In genomic region chr17:77141846-77142449, GRCh38 we compare ENCODE assay signal across 8 cellular contexts. TPM values are rescaled to one million over a fixed set of nuclear protein-coding genes. Genes with fewer than 3 reads are reported as not detected.
DNase-seq lines count a peak whose midpoint lies in the region; ATAC-seq and TF ChIP-seq lines count a peak whose summit lies in the region.

No MANE protein-coding gene starts in this region.

- peak overlapping the region; percentile 92 for H3K4me3 Mint-ChIP-seq in CD8-positive, alpha-beta T cell

- H3K27me3 ChIP-seq in CD8-positive, alpha-beta T cell (ENCODE audit: insufficient read depth, low read length): no peaks in the 10 kb centered on the region
- H3K27me3 ChIP-seq in OCI-LY3 (ENCODE audit: low read depth, low read length) (no peaks in the 10 kb centered on the region), neuron (ENCODE audit: insufficient read depth, low read length) (no peaks in the 10 kb centered on the region)
- no peaks in the 10 kb centered on the region for H3K27me3 ChIP-seq in effector memory CD4-positive, alpha-beta T cell (replicated peaks; ENCODE audit: control insufficient read depth, insufficient read depth, low read length, poor library complexity, severe bottlenecking)

- POLR2A ChIA-PET in CD8-positive, alpha-beta T cell (lab: Charles Lee): interaction anchor here (0.6 to 4.4 kb wide), 3 partner anchors 13 to 816 kb away, joined by 3 to 33 read pairs (median 13); no protein-coding TSS in a partner anchor

- H3K27me3 Mint-ChIP-seq in CD8-positive, alpha-beta T cell (ENCODE audit: low read depth): no peaks in the 10 kb centered on the region

- H2AFZ ChIP-seq in OCI-LY3 (ENCODE audit: low read depth, low read length) (no peak overlapping the region), neuron (ENCODE audit: low read depth, low read length) (no peak overlapping the region)

- H3K27ac ChIP-seq in CD8-positive, alpha-beta T cell (ENCODE audit: low read depth, low read length): peak overlapping the region; percentile 40
- H3K27ac ChIP-seq in OCI-LY3 (ENCODE audit: low read length): no peak overlapping the region
- H3K27ac ChIP-seq in effector memory CD4-positive, alpha-beta T cell (ENCODE audit: insufficient read depth, low read length, poor library complexity, severe bottlenecking): peak overlapping the region; percentile 64

- peak overlapping the region; percentile 66 for H3K4me3 ChIP-seq in CD8-positive, alpha-beta T cell (ENCODE audit: low read depth, low read length)
- H3K4me3 ChIP-seq in OCI-LY3 (ENCODE audit: low read length): peak overlapping the region; percentile 86
- H3K4me3 ChIP-seq in effector memory CD4-positive, alpha-beta T cell (ENCODE audit: insufficient read depth, low read depth, low read length, poor library complexity, severe bottlenecking): peak overlapping the region; percentile 71
- peak overlapping the region; percentile 76 for H3K4me3 ChIP-seq in neuron (ENCODE audit: low read length)

- no peaks in the 10 kb centered on the region for H4K20me1 ChIP-seq in OCI-LY3 (ENCODE audit: insufficient read depth, low read length)

- peaks cover 31% of the 10 kb centered on the region for H3K4me1 ChIP-seq in CD8-positive, alpha-beta T cell (ENCODE audit: insufficient read depth, low read length)
- peaks cover 62% of the 10 kb centered on the region for H3K4me1 ChIP-seq in OCI-LY3 (ENCODE audit: low read length)
- H3K4me1 ChIP-seq in effector memory CD4-positive, alpha-beta T cell (ENCODE audit: control insufficient read depth, insufficient read depth, low read length, poor library complexity, severe bottlenecking): peaks cover 18% of the 10 kb centered on the region
- H3K4me1 ChIP-seq in neuron (ENCODE audit: insufficient read depth, low read length): peaks cover 38% of the 10 kb centered on the region

- peaks cover 47% of the 10 kb centered on the region for H3K36me3 Mint-ChIP-seq in CD8-positive, alpha-beta T cell

- no peak for TF ChIP-seq CTCF in CD8-positive, alpha-beta T cell (IDR thresholded peaks at IDR 0.05)
- no peak for TF ChIP-seq CTCF in OCI-LY3 (IDR thresholded peaks at IDR 0.05; ENCODE audit: low read depth, low read length)

- intact Hi-C loops in CD8-positive, alpha-beta T cell (cut with DNase I, micrococcal nuclease): loop anchor here in 1 of 2 experiments (2.0 kb wide), 2 partner anchors 53 to 405 kb away; partner anchors contain the start of gene SRSF2

- H3K9ac ChIP-seq in OCI-LY3 (ENCODE audit: low read length): peak overlapping the region; percentile 75

- peaks cover 4% of the 10 kb centered on the region for H3K36me3 ChIP-seq in CD8-positive, alpha-beta T cell (ENCODE audit: insufficient read depth, low read length)
- peaks cover 38% of the 10 kb centered on the region for H3K36me3 ChIP-seq in OCI-LY3 (replicated peaks; ENCODE audit: low read depth, low read length)
- no peaks in the 10 kb centered on the region for H3K36me3 ChIP-seq in effector memory CD4-positive, alpha-beta T cell (ENCODE audit: control insufficient read depth, insufficient read depth, low read length)
- peaks cover 23% of the 10 kb centered on the region for H3K36me3 ChIP-seq in neuron (ENCODE audit: insufficient read depth, low read length)

- peak overlapping the region; percentile 95 for H3K27ac Mint-ChIP-seq in CD8-positive, alpha-beta T cell

- no peak for ATAC-seq in CD8-positive, alpha-beta T cell
- no peak for ATAC-seq in HG02588 (IDR thresholded peaks at IDR 0.05; ENCODE audit: unreplicated experiment)

- H3K4me2 ChIP-seq in OCI-LY3 (ENCODE audit: low read length): peak overlapping the region; percentile 89

- CTCF ChIA-PET in CD8-positive, alpha-beta T cell (lab: Charles Lee): interaction anchor here (0.6 to 2.3 kb wide), 3 partner anchors 20 to 55 kb away, joined by 3 to 6 read pairs (median 6); no protein-coding TSS in a partner anchor

- peaks cover 54% of the 10 kb centered on the region for H3K4me1 Mint-ChIP-seq in CD8-positive, alpha-beta T cell (ENCODE audit: low read depth)

- peaks cover 7% of the 10 kb centered on the region for H3K9me3 Mint-ChIP-seq in CD8-positive, alpha-beta T cell

- H3K9me3 ChIP-seq in CD8-positive, alpha-beta T cell (ENCODE audit: low read length): no peaks in the 10 kb centered on the region
- peaks cover 6% of the 10 kb centered on the region; the same call in 1 of the 2 replicates for H3K9me3 ChIP-seq in OCI-LY3 (ENCODE audit: insufficient read depth, low read length)
- peaks cover 8% of the 10 kb centered on the region for H3K9me3 ChIP-seq in effector memory CD4-positive, alpha-beta T cell (ENCODE audit: control insufficient read depth, low read length)
- peaks cover 2% of the 10 kb centered on the region for H3K9me3 ChIP-seq in neuron (ENCODE audit: low read length)

- DNase-seq in CD8-positive, alpha-beta T cell: no peak
- no peak for DNase-seq in effector memory CD4-positive, alpha-beta T cell
- no peak for DNase-seq in glomerular visceral epithelial cell (ENCODE audit: extremely low spot score)
- no peak for DNase-seq in ureter (ENCODE audit: low spot score)
- no peak for DNase-seq in NK-92 treated with Interleukin-12 subunit alpha and Interleukin-12 subunit beta, amount 100 ng/mL, for 24 hours (lab: John Stamatoyannopoulos, UW)

- peaks cover 27% of the 10 kb centered on the region for H3K79me2 ChIP-seq in OCI-LY3 (ENCODE audit: low read length)

RNA-seq across cellular contexts. Expression of gene SEC14L1, which starts 1.2 kb away (rescaled TPM):
- total RNA-seq in CD8-positive, alpha-beta T cell: 100 to 1,000 TPM; 114 to 118 TPM
- 66.7 TPM for total RNA-seq in ureter
